In the genomic region with DNA sequence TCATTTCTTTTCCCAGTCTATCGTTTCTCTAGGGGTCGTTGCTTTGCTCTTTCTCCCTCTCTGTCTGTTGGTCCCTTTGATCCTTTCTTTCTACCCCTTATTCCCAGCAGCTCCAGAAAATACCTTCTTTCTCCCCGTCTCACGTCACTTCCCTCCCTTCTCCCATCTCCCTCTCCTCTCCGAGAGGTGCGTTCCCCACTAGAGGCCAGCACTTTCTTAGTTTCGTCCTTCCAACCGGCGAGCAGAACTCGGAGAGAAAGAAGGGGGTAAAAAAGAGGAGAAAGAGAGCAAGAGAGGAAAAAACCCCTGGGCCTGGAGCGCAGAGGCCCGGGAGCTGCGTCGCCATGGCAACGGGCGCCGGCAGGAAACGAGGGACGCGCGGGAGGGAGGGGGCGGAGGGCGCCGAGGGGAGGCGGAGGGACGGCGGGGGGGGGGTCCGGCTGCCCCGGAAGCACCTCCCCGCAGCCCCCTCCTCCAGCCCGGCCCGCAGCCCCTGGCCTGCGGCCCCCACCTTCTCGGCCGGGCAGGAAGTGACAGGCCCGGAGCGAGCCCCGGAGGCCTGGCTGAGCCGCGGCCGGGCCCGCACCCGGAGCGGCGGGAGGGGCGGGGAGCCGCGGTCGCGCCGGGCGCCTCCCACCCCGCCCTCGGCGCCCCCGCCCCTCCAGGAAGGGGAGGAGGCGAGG, we compare ENCODE assay signal across 8 cellular contexts. TPM values are rescaled to one million over a fixed set of nuclear protein-coding genes. Genes with fewer than 3 reads are reported as not detected.
DNase-seq lines count a peak whose midpoint lies in the region; ATAC-seq and TF ChIP-seq lines count a peak whose summit lies in the region.
"Not testable (repeated sequence)": the region's sequence is repeated elsewhere in the genome, so short reads cannot be mapped to it uniquely, and the experiment has no call there.

A gene (plus strand): TSS at position 477 of the 683 bp plus-strand sequence. CDS start 3,169 bp downstream, outside the sequence.

- H3K27me3 Mint-ChIP-seq in CD8-positive, alpha-beta T cell (ENCODE audit: low read depth): not testable (repeated sequence)

- DNase-seq in CD8-positive, alpha-beta T cell: peak; percentile 36 to 86 (median 78)
- peak; percentile 64 for DNase-seq in activated T-cell treated with anti-CD3 and anti-CD28 coated beads for 24 hours (ENCODE audit: low read depth)
- peak; percentile 95 for DNase-seq in mesendoderm
- DNase-seq in stimulated activated CD4-positive, alpha-beta T cell treated with anti-CD3 and anti-CD28 coated beads, TNF-alpha, amount 100 ng/mL, for 4 hours (ENCODE audit: low read depth in 3 of 3): peak; percentile 66 to 70 (median 69)

- not testable (repeated sequence) for H3K79me2 ChIP-seq in OCI-LY1 (ENCODE audit: insufficient read depth, low read length)
- peaks cover 37% of the 10 kb centered on the region for H3K79me2 ChIP-seq in mesendoderm (ENCODE audit: control insufficient read depth, insufficient read depth, low read length)

- not testable (repeated sequence) for H4K20me1 ChIP-seq in OCI-LY1 (ENCODE audit: insufficient read depth, low read length)

- peak within 1 kb of the TSS; percentile 94 for H3K18ac ChIP-seq in mesendoderm (ENCODE audit: low read length)

- not testable (repeated sequence) for H3K27me3 ChIP-seq in CD8-positive, alpha-beta T cell (ENCODE audit: insufficient read depth, low read length); HUES6 (ENCODE audit: control insufficient read depth, insufficient read depth, low read length); OCI-LY1 (ENCODE audit: insufficient read depth, low read length); mesendoderm (ENCODE audit: insufficient read depth, low read length, poor library complexity)

- H2AFZ ChIP-seq in OCI-LY1 (ENCODE audit: low read length): 0 out of 2 replicates have a peak within 1 kb of the TSS, but pooled peaks have one; percentile 27

- no CpG with 5 or more reads among the region's 57 CpGs for WGBS in mesendoderm (ENCODE audit: extremely low coverage, insufficient coverage, low lambda C conversion rate)

- H3K4me1 ChIP-seq in CD8-positive, alpha-beta T cell (ENCODE audit: insufficient read depth, low read length): peaks cover 23% of the 10 kb centered on the region
- H3K4me1 ChIP-seq in HUES6 (ENCODE audit: control insufficient read depth, insufficient read depth, low read length): peaks cover 45% of the 10 kb centered on the region
- peaks cover 45% of the 10 kb centered on the region for H3K4me1 ChIP-seq in OCI-LY1 (ENCODE audit: insufficient read depth, low read length, severe bottlenecking)
- not testable (repeated sequence) for H3K4me1 ChIP-seq in mesendoderm (ENCODE audit: control insufficient read depth, low read depth, low read length)

- POLR2A ChIA-PET in CD8-positive, alpha-beta T cell (lab: Charles Lee): interaction anchor here (0.6 to 5.4 kb wide), 3 partner anchors 18 to 221 kb away, joined by 3 to 20 read pairs (median 3); a partner anchor contains a TSS

- CTCF ChIA-PET in CD8-positive, alpha-beta T cell (lab: Charles Lee): interaction anchor here (0.7 to 4.7 kb wide), 6 partner anchors 10 to 370 kb away, joined by 3 to 25 read pairs (median 8); a partner anchor contains a TSS

- peak within 1 kb of the TSS; percentile 25 for H2AK5ac ChIP-seq in mesendoderm (ENCODE audit: low read length)

- peak within 1 kb of the TSS; percentile 83 for H3K23ac ChIP-seq in mesendoderm (ENCODE audit: low read length)

- H3K56ac ChIP-seq in mesendoderm (ENCODE audit: low read length): peak within 1 kb of the TSS; percentile 97

- H3K27ac Mint-ChIP-seq in CD8-positive, alpha-beta T cell: peak within 1 kb of the TSS; percentile 92

- peak within 1 kb of the TSS; percentile 70 for H2BK5ac ChIP-seq in mesendoderm (ENCODE audit: low read length)

- H3K4me3 ChIP-seq in CD8-positive, alpha-beta T cell (ENCODE audit: low read depth, low read length): peak within 1 kb of the TSS; percentile 82
- peak within 1 kb of the TSS; percentile 98 for H3K4me3 ChIP-seq in HUES6 (ENCODE audit: low read depth, low read length)
- H3K4me3 ChIP-seq in OCI-LY1 (ENCODE audit: low read depth, low read length, poor library complexity, severe bottlenecking): peak within 1 kb of the TSS; percentile 73
- peak within 1 kb of the TSS; percentile 93 for H3K4me3 ChIP-seq in mesendoderm (ENCODE audit: low read length)

- peak within 1 kb of the TSS; percentile 59 for H3K27ac ChIP-seq in CD8-positive, alpha-beta T cell (ENCODE audit: low read depth, low read length)
- peak within 1 kb of the TSS; percentile 95 for H3K27ac ChIP-seq in HUES6 (ENCODE audit: low read depth, low read length)
- H3K27ac ChIP-seq in OCI-LY1 (ENCODE audit: low read depth, low read length, poor library complexity, severe bottlenecking): peak within 1 kb of the TSS; percentile 27
- peak within 1 kb of the TSS; percentile 93 for H3K27ac ChIP-seq in mesendoderm (ENCODE audit: low read depth, low read length)

- TF ChIP-seq CTCF in CD8-positive, alpha-beta T cell (IDR thresholded peaks at IDR 0.05): peak; percentile 40
- peak; percentile 41; the same call in 1 of the 2 replicates for TF ChIP-seq CTCF in OCI-LY1 (IDR thresholded peaks at IDR 0.05; ENCODE audit: low read length)

- not testable (repeated sequence) for H4K5ac ChIP-seq in mesendoderm (ENCODE audit: low read length)

- H3K9ac ChIP-seq in HUES6 (ENCODE audit: low read length) (peak within 1 kb of the TSS; percentile 98), OCI-LY1 (ENCODE audit: low read length) (peak within 1 kb of the TSS; percentile 70), mesendoderm (ENCODE audit: low read length) (peak within 1 kb of the TSS; percentile 68)

- H3K36me3 ChIP-seq in CD8-positive, alpha-beta T cell (ENCODE audit: insufficient read depth, low read length); OCI-LY1 (ENCODE audit: insufficient read depth, low read length); mesendoderm (ENCODE audit: control insufficient read depth, insufficient read depth, low read length): not testable (repeated sequence)
- H3K36me3 ChIP-seq in HUES6 (ENCODE audit: control insufficient read depth, insufficient read depth, low read length): peaks cover 29% of the 10 kb centered on the region

- peaks cover 13% of the 10 kb centered on the region for H3K4me1 Mint-ChIP-seq in CD8-positive, alpha-beta T cell (ENCODE audit: low read depth)

- not testable (repeated sequence) for H3K79me1 ChIP-seq in mesendoderm (ENCODE audit: low read length)

- peak within 1 kb of the TSS; percentile 89 for H3K4me3 Mint-ChIP-seq in CD8-positive, alpha-beta T cell

- H4K8ac ChIP-seq in mesendoderm (ENCODE audit: low read depth, low read length): not testable (repeated sequence)

- H2BK120ac ChIP-seq in mesendoderm (ENCODE audit: low read depth, low read length): peak within 1 kb of the TSS; percentile 17

- not testable (repeated sequence) for H3F3A ChIP-seq in OCI-LY1 (ENCODE audit: insufficient read depth, low read length)

- not testable (repeated sequence) for H3K9me3 Mint-ChIP-seq in CD8-positive, alpha-beta T cell

- H3K4me2 ChIP-seq in OCI-LY1 (ENCODE audit: low read length): peak within 1 kb of the TSS; percentile 84
- peak within 1 kb of the TSS; percentile 72 for H3K4me2 ChIP-seq in mesendoderm (ENCODE audit: low read length)

- not testable (repeated sequence) for H3K9me3 ChIP-seq in CD8-positive, alpha-beta T cell (ENCODE audit: low read length); HUES6 (ENCODE audit: control insufficient read depth, insufficient read depth, low read depth, low read length); OCI-LY1 (ENCODE audit: low read length)

- peak within 1 kb of the TSS; percentile 25 for H2BK15ac ChIP-seq in mesendoderm (replicated peaks; ENCODE audit: low read depth)

- not testable (repeated sequence) for H3K9me2 ChIP-seq in OCI-LY1 (ENCODE audit: low read depth, low read length)

- intact Hi-C loops in CD8-positive, alpha-beta T cell (cut with DNase I, micrococcal nuclease): loop anchor here (1.0 kb wide), 3 partner anchors 35 to 218 kb away; a partner anchor contains a TSS

- H3K36me3 Mint-ChIP-seq in CD8-positive, alpha-beta T cell: not testable (repeated sequence)

- in situ Hi-C loops in endometrial microvascular endothelial cells (cut with HindIII; ENCODE audit: inconsistent ontology term, low pct_unique_long_range_greater_than_20kb, low sequenced_read_pairs): not testable (repeated sequence)

- H3K4ac ChIP-seq in mesendoderm (ENCODE audit: low read depth, low read length): peak within 1 kb of the TSS; percentile 91

- peak; percentile 74 for ATAC-seq in CD8-positive, alpha-beta T cell
- ATAC-seq in GM21390 (IDR thresholded peaks at IDR 0.05; ENCODE audit: unreplicated experiment): peak; percentile 63

RNA-seq across cellular contexts. Expression of the gene that starts here (rescaled TPM):
- total RNA-seq in CD8-positive, alpha-beta T cell: 10 to 100 TPM; 36.3 to 41.0 TPM
- 16.6 TPM for total RNA-seq in endometrial microvascular endothelial cells (ENCODE audit: inconsistent ontology term)
- polyA plus RNA-seq in mesendoderm (2013, experiment 1 of 2): 407 TPM
- polyA plus RNA-seq in mesendoderm (2013, experiment 2 of 2): 429 TPM

Comparison
In these comparisons a context has a peak if more than half of its experiments do, and no peak if none do; other contexts are left out.
1. Peak in every context shown above with its lines: DNase-seq, ATAC-seq, H3K4me3 ChIP-seq and H3K27ac ChIP-seq.
2. H3K27ac ChIP-seq: peak in every context shown above with its lines; median percentile 95 in HUES6; 93 in mesendoderm; 59 in CD8-positive, alpha-beta T cell; 27 in OCI-LY1.